In genomic region chr20:46089338-46090094, GRCh38 we compare ENCODE assay signal across 1 cellular context.
A peak's percentile ranks its signal among the peaks of the same experiment; 100 is the strongest.
TF ChIP-seq lines count a peak whose summit lies in the region.

TSS of gene NCOA5 (minus strand) at chr20:46089962. CDS start at chr20:46079424, 10,538 bp downstream.

TF ChIP-seq in GM12878, 131 proteins besides CTCF, POLR2A, EP300 and RAD21 (continued from another document and continues in another):
- TF ChIP-seq REST (IDR thresholded peaks at IDR 0.05; ENCODE audit: low read depth, low read length) (no peak), YY1 (IDR thresholded peaks at IDR 0.05; ENCODE audit: low read depth, low read length) (peak; percentile 99), PKNOX1 (IDR thresholded peaks at IDR 0.05) (peak; percentile 31; the same call in 1 of the 2 replicates), E2F4 (IDR thresholded peaks at IDR 0.05; ENCODE audit: low read depth, low read length) (0 out of 2 replicates have a peak, but pooled peaks have one; percentile 26), BHLHE40 (IDR thresholded peaks at IDR 0.05; ENCODE audit: borderline replicate concordance in 1 of 2, low read depth in 2 of 2, low read length in 1 of 2) (peak; percentile 48 to 74; a peak in 3 of 4 replicates), WRNIP1 (IDR thresholded peaks at IDR 0.05; ENCODE audit: borderline replicate concordance, low read depth, low read length) (no peak), ATF3 (IDR thresholded peaks at IDR 0.05; ENCODE audit: borderline replicate concordance, extremely low read depth, low read depth, low read length) (peak; percentile 90), TCF12 (IDR thresholded peaks at IDR 0.05; ENCODE audit: low read depth, low read length) (peak; percentile 62; the same call in 1 of the 2 replicates), MTA2 (IDR thresholded peaks at IDR 0.05; ENCODE audit: low read depth) (no peak), BACH1 (IDR thresholded peaks at IDR 0.05; ENCODE audit: borderline replicate concordance) (peak; percentile 90), PML (IDR thresholded peaks at IDR 0.05; ENCODE audit: low read length) (peak; percentile 83; the same call in 1 of the 2 replicates), KLF5 (IDR thresholded peaks at IDR 0.05; ENCODE audit: partially characterized antibody) (peak; percentile 93), ZNF384 (IDR thresholded peaks at IDR 0.05; ENCODE audit: borderline replicate concordance, low read depth, low read length) (no peak), SUZ12 (IDR thresholded peaks at IDR 0.05; ENCODE audit: unreplicated experiment) (no peak), CEBPB (IDR thresholded peaks at IDR 0.05; ENCODE audit: borderline replicate concordance in 1 of 2, low read depth in 2 of 2, low read length in 2 of 2) (no peak), HDAC6 (IDR thresholded peaks at IDR 0.05; ENCODE audit: unreplicated experiment) (peak; percentile 57), NFIC (IDR thresholded peaks at IDR 0.05; ENCODE audit: low read depth, low read length) (no peak), GABPA (IDR thresholded peaks at IDR 0.05; ENCODE audit: low read depth) (no peak), PBX3 (IDR thresholded peaks at IDR 0.05; ENCODE audit: insufficient replicate concordance, low read depth, low read length) (no peak), EZH2 (IDR thresholded peaks at IDR 0.05; ENCODE audit: borderline replicate concordance, control insufficient read depth, low read depth, low read length) (no peak), TARDBP (IDR thresholded peaks at IDR 0.05; ENCODE audit: borderline replicate concordance) (no peak; the same call in 1 of the 2 replicates), TAF1 (IDR thresholded peaks at IDR 0.05; ENCODE audit: borderline replicate concordance, low read depth, low read length) (peak; percentile 97), CREB1 (IDR thresholded peaks at IDR 0.05; ENCODE audit: low read depth) (peak; percentile 76; the same call in 1 of the 2 replicates), POLR2AphosphoS5 (IDR thresholded peaks at IDR 0.05; ENCODE audit: low read length) (peak; percentile 93), SMAD5 (IDR thresholded peaks at IDR 0.05; ENCODE audit: low read depth) (peak; percentile 78), SP1 (IDR thresholded peaks at IDR 0.05; ENCODE audit: low read depth, low read length) (no peak), HDGF (IDR thresholded peaks at IDR 0.05) (no peak; the same call in 1 of the 2 replicates), BCLAF1 (IDR thresholded peaks at IDR 0.05) (peak; percentile 71; the same call in 1 of the 2 replicates), DPF2 (IDR thresholded peaks at IDR 0.05) (peak; percentile 92), ZNF687 (IDR thresholded peaks at IDR 0.05) (peak; percentile 95), MAX (IDR thresholded peaks at IDR 0.05; ENCODE audit: low read depth, low read length) (peak; percentile 74; the same call in 1 of the 2 replicates), SMARCA5 (IDR thresholded peaks at IDR 0.05) (peak; percentile 95; the same call in 1 of the 2 replicates), CHD2 (IDR thresholded peaks at IDR 0.05; ENCODE audit: borderline replicate concordance, low read depth, low read length) (peak; percentile 51; the same call in 1 of the 2 replicates), ETV6 (conservative IDR thresholded peaks at IDR 0.05 in 1 of 2, IDR thresholded peaks at IDR 0.05 in 1 of 2; ENCODE audit: borderline replicate concordance in 1 of 2, low read depth in 1 of 2) (no peak), EGR1 (IDR thresholded peaks at IDR 0.05; ENCODE audit: borderline replicate concordance in 1 of 2, low read depth in 2 of 2, low read length in 2 of 2) (peak; percentile 40 to 64; a peak in 2 of 3 replicates), NRF1 (conservative IDR thresholded peaks at IDR 0.05; ENCODE audit: low read depth, low read length) (peak; percentile 64), POLR2AphosphoS2 (IDR thresholded peaks at IDR 0.05; ENCODE audit: low read depth, low read length) (peak; percentile 76), ZNF24 (IDR thresholded peaks at IDR 0.05) (peak; percentile 78), ZBTB40 (IDR thresholded peaks at IDR 0.05; ENCODE audit: borderline replicate concordance) (peak; percentile 47; the same call in 1 of the 2 replicates), IRF4 (IDR thresholded peaks at IDR 0.05; ENCODE audit: low read depth, low read length) (no peak), RB1 (IDR thresholded peaks at IDR 0.05; ENCODE audit: borderline replicate concordance) (peak; percentile 97), SIX5 (IDR thresholded peaks at IDR 0.05; ENCODE audit: low read depth, low read length, severe bottlenecking) (peak; percentile 36), IKZF1 (conservative IDR thresholded peaks at IDR 0.05) (peak; percentile 97), JUND (IDR thresholded peaks at IDR 0.05; ENCODE audit: low read depth, low read length) (no peak)
